ENCODE assay signal across 27 cellular contexts in genomic region chr1:33322870-33323585, GRCh38. TPM values are rescaled to one million over a fixed set of nuclear protein-coding genes. Genes with fewer than 3 reads are reported as not detected.
DNase-seq lines count a peak whose midpoint lies in the region; ATAC-seq, FAIRE-seq and TF ChIP-seq lines count a peak whose summit lies in the region.
"Had no signal": no experiment of that assay in that cellular context is flagged by ENCODE, and none has a peak within 500 bp of the region (broad histone marks: within the 10 kb centered on the region; RNA-seq: fewer than 3 reads in every experiment).

No MANE protein-coding gene starts in this region.

- H3K79me1 ChIP-seq in IMR-90 (ENCODE audit: low read depth in 1 of 2, low read length in 2 of 2): peaks cover 30 to 46% of the 10 kb centered on the region in 2 experiments

- H3K4me3 Mint-ChIP-seq in nephron progenitor cell: no peak overlapping the region
- H3K4me3 Mint-ChIP-seq: activated T-cell treated with anti-CD3 and anti-CD28 coated beads, Interleukin-2, amount 50 U/mL, for 4 hours; type B pancreatic cell had no signal

- intact Hi-C loops in IMR-90 (cut with micrococcal nuclease) (no loop called here), tibial artery (cut with DNase I; ENCODE audit: low total_unique reads) (no loop called here)

- H3K4me3 ChIP-seq in IMR-90 (ENCODE audit: insufficient read depth, low read depth, low read length): no peak overlapping the region
- no peak overlapping the region for H3K4me3 ChIP-seq in bronchial epithelial cell (ENCODE audit: low read depth, low read length)
- no peak overlapping the region for H3K4me3 ChIP-seq in tibial artery
- H3K4me3 ChIP-seq: adrenal gland; BLaER1 treated with 17β-estradiol and CSF1 and Interleukin-3, amounts not matched to agents 10 nM and 100 nM; colonic mucosa; skin epidermis had no signal

- H4K8ac ChIP-seq in IMR-90 (ENCODE audit: low read depth in 2 of 2, low read length in 2 of 2): no peak overlapping the region

- peaks cover 3% of the 10 kb centered on the region for H3K27me3 Mint-ChIP-seq in nephron progenitor cell (ENCODE audit: low read depth, poor library complexity)
- H3K27me3 Mint-ChIP-seq: type B pancreatic cell had no signal

- CTCF ChIA-PET in IMR-90 (lab: Yijun Ruan, JAX): no interaction called here

- TF ChIP-seq CTCF in IMR-90 (conservative IDR thresholded peaks at IDR 0.05; ENCODE audit: low read depth, low read length) (no peak), bronchial epithelial cell (IDR thresholded peaks at IDR 0.05; ENCODE audit: insufficient read depth, low read length, severe bottlenecking) (no peak), nephron progenitor cell (IDR thresholded peaks at IDR 0.05) (no peak), tibial artery (IDR thresholded peaks at IDR 0.05) (no peak)

- no peak overlapping the region for H3K18ac ChIP-seq in IMR-90 (ENCODE audit: low read depth, low read length)

- POLR2A ChIA-PET in IMR-90 (lab: Charles Lee; ENCODE audit: unreplicated experiment): no interaction called here

- no peak for TF ChIP-seq RAD21 in IMR-90 (IDR thresholded peaks at IDR 0.05; ENCODE audit: low read length)

- H3K14ac ChIP-seq in IMR-90 (replicated peaks; ENCODE audit: low read depth, low read length): no peak overlapping the region

- no peak overlapping the region for H3K27ac ChIP-seq in IMR-90 (ENCODE audit: insufficient read depth, low read length)
- H3K27ac ChIP-seq in tibial artery: peak overlapping the region; percentile 25 to 39
- H3K27ac ChIP-seq: BLaER1 treated with 17β-estradiol and CSF1 and Interleukin-3, amounts not matched to agents 10 nM and 100 nM; colonic mucosa had no signal

- no peak overlapping the region for H2AFZ ChIP-seq in IMR-90 (replicated peaks; ENCODE audit: low read length, poor library complexity)

- no peak overlapping the region for H2BK15ac ChIP-seq in IMR-90 (ENCODE audit: low read depth, low read length)

- WGBS in IMR-90 (ENCODE audit: extremely low coverage in 2 of 2, insufficient read length in 1 of 2), 2 experiments: 96% methylated on average over 4 of the region's 10 CpGs; no CpG with 5 or more reads in 1 of the 2 experiments

- BruUV-seq in IMR-90 (replicated peaks; lab: Mats Ljungman, UMichigan): no TSS peak

- H4K5ac ChIP-seq in IMR-90 (ENCODE audit: low read depth, low read length): no peak overlapping the region

- dilution Hi-C loops in IMR-90 (cut with HindIII; ENCODE audit: low sequenced_read_pairs, unreplicated experiment): no loop called here

- peak overlapping the region; percentile 93 for H3K27ac Mint-ChIP-seq in nephron progenitor cell
- H3K27ac Mint-ChIP-seq: type B pancreatic cell had no signal

- ATAC-seq in IMR-90 (ENCODE audit: low read depth): no peak
- ATAC-seq: activated T-cell treated with anti-CD3 and anti-CD28 coated beads, Interleukin-2, amount 50 U/mL, for 4 hours had no signal

- peaks cover 54% of the 10 kb centered on the region for H3K4me1 Mint-ChIP-seq in nephron progenitor cell

- no peak for TF ChIP-seq POLR2A in IMR-90 (IDR thresholded peaks at IDR 0.05; ENCODE audit: low read depth, low read length)

- H3K9me1 ChIP-seq in IMR-90 (ENCODE audit: insufficient read depth, low read length): peaks cover 9% of the 10 kb centered on the region; the same call in 1 of the 2 replicates

- no peaks in the 10 kb centered on the region for H3K9me3 ChIP-seq in IMR-90 (ENCODE audit: control insufficient read depth, insufficient read depth, low read length)
- no peaks in the 10 kb centered on the region for H3K9me3 ChIP-seq in tibial artery
- H3K9me3 ChIP-seq: adrenal gland; BLaER1 treated with 17β-estradiol and CSF1 and Interleukin-3, amounts not matched to agents 10 nM and 100 nM; colonic mucosa had no signal

- peaks cover 38% of the 10 kb centered on the region for H3K36me3 Mint-ChIP-seq in nephron progenitor cell (ENCODE audit: low read depth)

- no peak overlapping the region for H3K4me2 ChIP-seq in IMR-90 (ENCODE audit: low read depth, low read length)
- H3K4me2 ChIP-seq: BLaER1 treated with 17β-estradiol and CSF1 and Interleukin-3, amounts not matched to agents 10 nM and 100 nM had no signal

- DNase-seq in IMR-90 (no peak), bronchial epithelial cell (ENCODE audit: low read depth) (no peak), nephron progenitor cell (no peak), tibial artery (peak in 1 of 2 donors; percentile 57), KBM-7 (no peak), NCI-H748 treated with DMSO at 0.1 percent for 48 hours (lab: John Stamatoyannopoulos, UW) (no peak)
- no peak for DNase-seq in stimulated activated CD4-positive, alpha-beta T cell treated with anti-CD3 and anti-CD28 coated beads, Interleukin-4, amount 100 ng/mL, for 1 hour
- DNase-seq: activated CD4-positive, alpha-beta T cell treated with anti-CD3 and anti-CD28 coated beads, Interleukin-2, amount 50 U/mL, for 1 hour; activated naive CD4-positive, alpha-beta T cell treated with Interleukin-2 at 50 U/mL for 16 hours; activated T-cell treated with anti-CD3 and anti-CD28 coated beads, Interleukin-2, amount 50 U/mL, for 4 hours; adrenal gland; colonic mucosa; effector CD8-positive, alpha-beta T cell; head of caudate nucleus; NCI-H1436 treated with DMSO at 0.1 percent for 48 hours; NCI-H446 treated with DMSO at 0.1 percent for 48 hours; NK-92 treated with Interleukin-12 subunit alpha and Interleukin-12 subunit beta, amount 100 ng/mL, for 24 hours; nucleus accumbens; SHP77 treated with DMSO at 0.1 percent for 48 hours; T-helper 9 cell had no signal

- H3K56ac ChIP-seq in IMR-90 (ENCODE audit: extremely low read depth, insufficient read depth, low read length): no peak overlapping the region

- FAIRE-seq in bronchial epithelial cell (lab: Jason Lieb, UNC): peak; percentile 52
- FAIRE-seq: HTR-8/SVneo, keratinocyte had no signal

- no peak overlapping the region for H2BK120ac ChIP-seq in IMR-90 (ENCODE audit: low read depth, low read length)

- no peak overlapping the region for H2AK9ac ChIP-seq in IMR-90 (replicated peaks; ENCODE audit: low read depth, low read length, poor library complexity)

- peaks cover 49% of the 10 kb centered on the region for H4K20me1 ChIP-seq in IMR-90 (ENCODE audit: insufficient read depth, low read length)

- H2BK5ac ChIP-seq in IMR-90 (ENCODE audit: low read depth, low read length, poor library complexity, severe bottlenecking): no peak overlapping the region

- 0 out of 2 replicates have a peak overlapping the region, but pooled peaks have one; percentile 7 for H4K91ac ChIP-seq in IMR-90 (ENCODE audit: insufficient read depth, low read depth, low read length)

- no peak overlapping the region for H2BK20ac ChIP-seq in IMR-90 (ENCODE audit: low read depth, low read length)

- no peak overlapping the region for H3K23ac ChIP-seq in IMR-90 (ENCODE audit: low read depth, low read length)

- H3K9me3 Mint-ChIP-seq in nephron progenitor cell: no peaks in the 10 kb centered on the region
- H3K9me3 Mint-ChIP-seq: activated T-cell treated with anti-CD3 and anti-CD28 coated beads, Interleukin-2, amount 50 U/mL, for 4 hours; type B pancreatic cell had no signal

- H3K4me1 ChIP-seq in IMR-90 (ENCODE audit: control insufficient read depth, insufficient read depth, low read length) (peaks cover 9% of the 10 kb centered on the region), tibial artery (peaks cover 0 to 12% (median 11%) of the 10 kb centered on the region in 4 donors)
- H3K4me1 ChIP-seq: colonic mucosa had no signal

- H3K27me3 ChIP-seq in IMR-90 (ENCODE audit: control insufficient read depth, insufficient read depth, low read length) (no peaks in the 10 kb centered on the region), bronchial epithelial cell (ENCODE audit: control insufficient read depth, insufficient read depth, low read length) (no peaks in the 10 kb centered on the region), tibial artery (no peaks in the 10 kb centered on the region)
- H3K27me3 ChIP-seq: adrenal gland; BLaER1 treated with 17β-estradiol and CSF1 and Interleukin-3, amounts not matched to agents 10 nM and 100 nM; colonic mucosa had no signal

- H3K4ac ChIP-seq in IMR-90 (ENCODE audit: low read depth, low read length): no peak overlapping the region

- H3K36me3 ChIP-seq in IMR-90 (ENCODE audit: control insufficient read depth, insufficient read depth, low read length) (peaks cover 61% of the 10 kb centered on the region), bronchial epithelial cell (ENCODE audit: control insufficient read depth, insufficient read depth, low read length) (peaks cover 32% of the 10 kb centered on the region), tibial artery (peaks cover 58 to 71% (median 67%) of the 10 kb centered on the region in 3 donors)

- no peak overlapping the region for H2AK5ac ChIP-seq in IMR-90 (ENCODE audit: low read depth, low read length)

- in situ Hi-C loops in IMR-90 (cut with MboI; ENCODE audit: low sequenced_read_pairs): no loop called here
- in situ Hi-C loops in KBM-7 (cut with MboI; ENCODE audit: low pct_unique_long_range_greater_than_20kb, low sequenced_read_pairs): no loop called here

- no peak overlapping the region for H3K9ac ChIP-seq in IMR-90 (ENCODE audit: low read depth, low read length)

TF ChIP-seq in IMR-90, 13 proteins besides CTCF, POLR2A, EP300 and RAD21 (continues in another document):
- TF ChIP-seq MAFK (IDR thresholded peaks at IDR 0.05; ENCODE audit: low read depth, low read length) (no peak), MXI1 (IDR thresholded peaks at IDR 0.05; ENCODE audit: borderline replicate concordance, low read depth, low read length) (no peak), RFX5 (IDR thresholded peaks at IDR 0.05; ENCODE audit: low read depth, low read length) (no peak), FOS (IDR thresholded peaks at IDR 0.05; ENCODE audit: low read depth, low read length) (no peak), CEBPB (IDR thresholded peaks at IDR 0.05; ENCODE audit: low read depth, low read length) (no peak), CHD1 (IDR thresholded peaks at IDR 0.05; ENCODE audit: low read depth, low read length) (no peak), RCOR1 (IDR thresholded peaks at IDR 0.05; ENCODE audit: insufficient replicate concordance, low read length) (no peak), MAZ (IDR thresholded peaks at IDR 0.05; ENCODE audit: borderline replicate concordance, low read depth, low read length) (no peak)
- TF ChIP-seq, protein P1, sequence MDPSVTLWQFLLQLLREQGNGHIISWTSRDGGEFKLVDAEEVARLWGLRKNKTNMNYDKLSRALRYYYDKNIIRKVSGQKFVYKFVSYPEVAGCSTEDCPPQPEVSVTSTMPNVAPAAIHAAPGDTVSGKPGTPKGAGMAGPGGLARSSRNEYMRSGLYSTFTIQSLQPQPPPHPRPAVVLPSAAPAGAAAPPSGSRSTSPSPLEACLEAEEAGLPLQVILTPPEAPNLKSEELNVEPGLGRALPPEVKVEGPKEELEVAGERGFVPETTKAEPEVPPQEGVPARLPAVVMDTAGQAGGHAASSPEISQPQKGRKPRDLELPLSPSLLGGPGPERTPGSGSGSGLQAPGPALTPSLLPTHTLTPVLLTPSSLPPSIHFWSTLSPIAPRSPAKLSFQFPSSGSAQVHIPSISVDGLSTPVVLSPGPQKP (IDR thresholded peaks at IDR 0.05; ENCODE audit: borderline replicate concordance, low read depth, low read length): no peak

RNA-seq across cellular contexts. Expression of gene A3GALT2, which starts 2.1 kb away (rescaled TPM):
- total RNA-seq in IMR-90 (2012; rRNA removed) (not detected in 2 replicates), bronchial epithelial cell (not detected in 2 replicates)
- not detected in 2 replicates for polyA plus RNA-seq in IMR-90 (2012; rRNA removed)
- not detected in 2 replicates for polyA plus RNA-seq in IMR-90 (2012; cell fraction: cytosol; rRNA removed)
- polyA plus RNA-seq in IMR-90 (2012; cell fraction: nucleus; rRNA removed; ENCODE audit: low replicate concordance): 0.23 and 1.2 TPM in 2 replicates
- total RNA-seq: colonic mucosa, fibroblast of villous mesenchyme, lung microvascular endothelial cell had no signal
- polyA plus RNA-seq: keratinocyte had no signal
